9 cellular contexts compared by ENCODE assay signal in the genomic region with DNA sequence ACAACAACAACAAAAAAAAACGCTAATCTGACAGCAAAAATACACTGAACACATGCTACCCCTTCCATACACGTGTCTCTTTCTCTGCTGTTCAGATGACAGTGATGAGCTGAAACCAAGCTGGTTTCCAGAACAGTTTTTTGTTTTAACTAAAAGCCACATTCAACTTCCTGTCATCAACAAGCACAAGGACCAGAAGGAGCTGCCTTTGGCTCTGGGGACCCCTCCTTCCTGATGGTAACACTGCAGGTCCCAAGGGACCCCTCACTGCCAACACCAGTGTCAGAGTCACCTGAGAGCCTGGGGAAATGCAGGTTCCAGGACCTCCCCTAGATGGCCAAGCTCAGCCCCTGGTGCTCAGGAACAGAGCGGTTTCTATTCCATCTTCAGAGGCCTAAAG. TPM values are rescaled to one million over a fixed set of nuclear protein-coding genes. Genes with fewer than 3 reads are reported as not detected.
A peak's percentile ranks its signal among the peaks of the same experiment; 100 is the strongest.
DNase-seq lines count a peak whose midpoint lies in the region; ATAC-seq and TF ChIP-seq lines count a peak whose summit lies in the region.
"Had no signal": no experiment of that assay in that cellular context is flagged by ENCODE, and none has a peak within 500 bp of the region (broad histone marks: within the 10 kb centered on the region; RNA-seq: fewer than 3 reads in every experiment).

No MANE protein-coding gene starts in this region.

- POLR2A ChIA-PET in CD8-positive, alpha-beta memory T cell (lab: Charles Lee): interaction anchor here (0.8 to 2.9 kb wide), 5 partner anchors 23 to 232 kb away, joined by 3 to 13 read pairs (median 4); partner anchors contain the start of gene APMAP

- H3K4me3 ChIP-seq in CD8-positive, alpha-beta memory T cell (ENCODE audit: low read length): no peak overlapping the region
- H3K4me3 ChIP-seq in left ventricle myocardium inferior (no peak overlapping the region), hepatocyte (no peak overlapping the region), mammary epithelial cell (replicated peaks in 1 of 3; ENCODE audit: insufficient read depth in 1 of 3, low read depth in 2 of 3, low read length in 3 of 3) (no peak overlapping the region)

- in situ Hi-C loops in mammary epithelial cell (cut with MboI; ENCODE audit: low sequenced_read_pairs in 2 of 2): no loop called here

- H2AFZ ChIP-seq in hepatocyte (no peak overlapping the region), mammary epithelial cell (ENCODE audit: low read depth, low read length) (no peak overlapping the region)

- H3K9me3 ChIP-seq in CD8-positive, alpha-beta memory T cell (ENCODE audit: low read length): no peaks in the 10 kb centered on the region
- H3K9me3 ChIP-seq in left ventricle myocardium inferior (replicated peaks): no peaks in the 10 kb centered on the region
- no peaks in the 10 kb centered on the region for H3K9me3 ChIP-seq in hepatocyte (ENCODE audit: low read depth)
- H3K9me3 ChIP-seq in mammary epithelial cell (replicated peaks; ENCODE audit: insufficient read depth, low read length): no peaks in the 10 kb centered on the region

- no peak overlapping the region for H3K9ac ChIP-seq in mammary epithelial cell (ENCODE audit: insufficient read depth, low read length)

- H3K36me3 ChIP-seq in CD8-positive, alpha-beta memory T cell (ENCODE audit: insufficient read depth, low read length): peaks cover 35% of the 10 kb centered on the region
- H3K36me3 ChIP-seq in left ventricle myocardium inferior (peaks cover 12% of the 10 kb centered on the region), hepatocyte (replicated peaks; ENCODE audit: insufficient read depth, low read depth) (no peaks in the 10 kb centered on the region), mammary epithelial cell (ENCODE audit: insufficient read depth, low read length) (peaks cover 2% of the 10 kb centered on the region)

- peaks cover 66 to 95% (median 74%) of the 10 kb centered on the region in 3 donors for H3K4me1 Mint-ChIP-seq in CD8-positive, alpha-beta memory T cell

- TF ChIP-seq CTCF in left ventricle myocardium inferior (IDR thresholded peaks at IDR 0.05; ENCODE audit: borderline replicate concordance) (no peak), hepatocyte (IDR thresholded peaks at IDR 0.05; ENCODE audit: poor library complexity) (no peak), mammary epithelial cell (conservative IDR thresholded peaks at IDR 0.05 in 1 of 2, IDR thresholded peaks at IDR 0.05 in 1 of 2; ENCODE audit: extremely low read depth in 1 of 2, insufficient read depth in 1 of 2, low read depth in 1 of 2, low read length in 2 of 2) (no peak)

- peak overlapping the region; percentile 86 to 98 (median 94) for H3K27ac Mint-ChIP-seq in CD8-positive, alpha-beta memory T cell

- no peaks in the 10 kb centered on the region for H4K20me1 ChIP-seq in hepatocyte (ENCODE audit: insufficient read depth, poor library complexity, severe bottlenecking)
- H4K20me1 ChIP-seq in mammary epithelial cell (ENCODE audit: insufficient read depth, low read length): no peaks in the 10 kb centered on the region

- no peaks in the 10 kb centered on the region for H3K9me2 ChIP-seq in hepatocyte (replicated peaks; ENCODE audit: insufficient read depth)

- H3K27me3 ChIP-seq in CD8-positive, alpha-beta memory T cell (ENCODE audit: insufficient read depth, low read length, poor library complexity, severe bottlenecking): no peaks in the 10 kb centered on the region
- H3K27me3 ChIP-seq in left ventricle myocardium inferior (ENCODE audit: low read depth): peaks cover 19% of the 10 kb centered on the region
- no peaks in the 10 kb centered on the region for H3K27me3 ChIP-seq in hepatocyte
- H3K27me3 ChIP-seq in mammary epithelial cell (ENCODE audit: insufficient read depth, low read length): no peaks in the 10 kb centered on the region

- H3K36me3 Mint-ChIP-seq in CD8-positive, alpha-beta memory T cell: peaks cover 13 to 90% (median 20%) of the 10 kb centered on the region in 3 donors

- H3K9me3 Mint-ChIP-seq in CD8-positive, alpha-beta memory T cell: no peaks in the 10 kb centered on the region

- intact Hi-C loops in left ventricle myocardium inferior (cut with micrococcal nuclease): no loop called here
- intact Hi-C loops in mammary epithelial cell (cut with micrococcal nuclease): no loop called here

- no peaks in the 10 kb centered on the region for H3K27me3 Mint-ChIP-seq in CD8-positive, alpha-beta memory T cell

- peaks cover 62% of the 10 kb centered on the region for H3K4me1 ChIP-seq in CD8-positive, alpha-beta memory T cell (ENCODE audit: insufficient read depth, low read length)
- H3K4me1 ChIP-seq in left ventricle myocardium inferior: peaks cover 5% of the 10 kb centered on the region
- no peaks in the 10 kb centered on the region for H3K4me1 ChIP-seq in hepatocyte (ENCODE audit: insufficient read depth)
- H3K4me1 ChIP-seq in mammary epithelial cell (ENCODE audit: insufficient read depth, low read length): no peaks in the 10 kb centered on the region

- WGBS in hepatocyte (ENCODE audit: low lambda C conversion rate, missing lambda C conversion rate): 91% methylated on average over 3 of the region's 3 CpGs
- WGBS in mammary epithelial cell (ENCODE audit: low coverage, missing lambda C conversion rate): 86% methylated on average over 3 of the region's 3 CpGs

- peak overlapping the region; percentile 33 for H3K27ac ChIP-seq in CD8-positive, alpha-beta memory T cell (ENCODE audit: low read depth, low read length)
- H3K27ac ChIP-seq in left ventricle myocardium inferior (replicated peaks) (no peak overlapping the region), hepatocyte (no peak overlapping the region), mammary epithelial cell (ENCODE audit: insufficient read depth, low read depth, low read length) (no peak overlapping the region)

- DNase-seq in CD8-positive, alpha-beta memory T cell: peak in 4 of 5 donors; percentile 26 to 57 (median 44)
- peak; percentile 29 to 38 for DNase-seq in activated T-cell treated with anti-CD3 and anti-CD28 coated beads, Interleukin-2, amount 50 U/mL, for 48 hours
- no peak for DNase-seq in left ventricle myocardium inferior
- no peak for DNase-seq in hepatocyte (ENCODE audit: low spot score)
- DNase-seq in NK-92 treated with Interleukin-12 subunit alpha and Interleukin-12 subunit beta, amount 100 ng/mL, for 24 hours (lab: John Stamatoyannopoulos, UW): no peak
- DNase-seq in mammary epithelial cell: no peak
- DNase-seq: dermis blood vessel endothelial cell had no signal

- H3K4me2 ChIP-seq in hepatocyte: no peak overlapping the region
- H3K4me2 ChIP-seq in mammary epithelial cell (ENCODE audit: insufficient read depth, low read depth, low read length): no peak overlapping the region

- peak; percentile 83 for ATAC-seq in GM19351 (IDR thresholded peaks at IDR 0.05; ENCODE audit: unreplicated experiment)
- ATAC-seq in HG03135 (IDR thresholded peaks at IDR 0.05; ENCODE audit: unreplicated experiment): peak; percentile 76

- H3K4me3 Mint-ChIP-seq in CD8-positive, alpha-beta memory T cell: peak overlapping the region; percentile 18 to 79 (median 68)

- dilution Hi-C loops in mammary epithelial cell (cut with HindIII; ENCODE audit: low sequenced_read_pairs): no loop called here

- CTCF ChIA-PET in CD8-positive, alpha-beta memory T cell (lab: Charles Lee): interaction anchor here (0.7 to 7.9 kb wide), 9 partner anchors 9 to 444 kb away, joined by 3 to 50 read pairs (median 3); partner anchors contain the start of gene APMAP
- CTCF ChIA-PET in mammary epithelial cell (lab: Charles Lee; ENCODE audit: low non-redundant PET): no interaction called here

- no TSS peak for BruUV-seq in mammary epithelial cell (replicated peaks; lab: Mats Ljungman, UMichigan)

- no peaks in the 10 kb centered on the region for H3K79me2 ChIP-seq in hepatocyte
- no peaks in the 10 kb centered on the region for H3K79me2 ChIP-seq in mammary epithelial cell (ENCODE audit: insufficient read depth, low read length)

RNA-seq across cellular contexts. Expression of gene CST7, which starts 6.0 kb away (rescaled TPM):
- 100 to 1,000 TPM; 124 to 131 TPM for total RNA-seq in CD8-positive, alpha-beta memory T cell
- polyA plus RNA-seq in CD8-positive, alpha-beta memory T cell: 889 TPM
- total RNA-seq in left ventricle myocardium inferior: 0.66 TPM
- total RNA-seq in hepatocyte: not detected in 2 replicates
- polyA plus RNA-seq in hepatocyte: not detected in 2 replicates
- not detected for total RNA-seq in mammary epithelial cell
- not detected for polyA plus RNA-seq in mammary epithelial cell
- not detected for polyA minus RNA-seq in mammary epithelial cell
- total RNA-seq: dermis blood vessel endothelial cell had no signal

RNA-seq across cellular contexts. Expression of gene APMAP, which starts 37.5 kb away (rescaled TPM):
- 10 to 100 TPM; 82.5 to 83.6 TPM for total RNA-seq in CD8-positive, alpha-beta memory T cell
- polyA plus RNA-seq in CD8-positive, alpha-beta memory T cell: 228 TPM
- total RNA-seq in left ventricle myocardium inferior (23.8 TPM), hepatocyte (97.7 and 110 TPM in 2 replicates), mammary epithelial cell (100 to 1,000 TPM in 1 of 2 donors, 10 to 100 TPM in 1; 74.6 to 104 TPM)
- polyA plus RNA-seq in hepatocyte (123 and 125 TPM in 2 replicates), mammary epithelial cell (66.1 TPM)
- polyA minus RNA-seq in mammary epithelial cell: 30.9 TPM

Comparison
In these comparisons a context has a peak if more than half of its experiments do, and no peak if none do; other contexts are left out.
1. DNase-seq: peak in CD8-positive, alpha-beta memory T cell (4 of 5) and activated T-cell treated with anti-CD3 and anti-CD28 coated beads, Interleukin-2, amount 50 U/mL, for 48 hours (2 of 2); none in left ventricle myocardium inferior (single experiment), hepatocyte (single experiment), NK-92 treated with Interleukin-12 subunit alpha and Interleukin-12 subunit beta, amount 100 ng/mL, for 24 hours (single experiment) and mammary epithelial cell (single experiment).
2. RNA of gene CST7, which starts 6.0 kb away (total RNA-seq): 124 to 131 TPM in CD8-positive, alpha-beta memory T cell; 0.66 TPM in left ventricle myocardium inferior (single experiment), not detected in hepatocyte and not detected in mammary epithelial cell; every median in the first group is over 10 times any median in the second.